8 cellular contexts compared by ENCODE assay signal in genomic region chrX:123962006-123962485, GRCh38. TPM values are rescaled to one million over a fixed set of nuclear protein-coding genes. Genes with fewer than 3 reads are reported as not detected.
DNase-seq lines count a peak whose midpoint lies in the region; ATAC-seq and TF ChIP-seq lines count a peak whose summit lies in the region.

No MANE protein-coding gene starts in this region.

- H3K4me2 ChIP-seq in GM23248 (ENCODE audit: unreplicated experiment) (peak overlapping the region; percentile 93), skeletal muscle satellite cell (ENCODE audit: low read length) (peak overlapping the region; percentile 89)

- H4K20me1 ChIP-seq in GM23248 (ENCODE audit: insufficient read depth) = no peaks in the 10 kb centered on the region; the same call in 1 of the 2 replicates

- H3K27me3 ChIP-seq in AG04450 (ENCODE audit: control insufficient read depth, insufficient read depth, low read length) (no peaks in the 10 kb centered on the region), GM23248 (replicated peaks; ENCODE audit: insufficient read depth) (no peaks in the 10 kb centered on the region), right cardiac atrium (ENCODE audit: control insufficient read depth, insufficient read depth) (no peaks in the 10 kb centered on the region), skeletal muscle satellite cell (ENCODE audit: control insufficient read depth, insufficient read depth, low read length) (no peaks in the 10 kb centered on the region)

- DNase-seq in AG04450 (ENCODE audit: low read depth, low spot score) = no peak
- peak; percentile 52 for DNase-seq in GM23248
- no peak for DNase-seq in activated B cell treated with CpG ODN at 0.5 μM for 24 hours
- no peak for DNase-seq in right cardiac atrium
- no peak for DNase-seq in NCI-H446 treated with DMSO at 0.1 percent for 48 hours (lab: John Stamatoyannopoulos, UW)

- H3K27ac ChIP-seq in AG04450 (ENCODE audit: low read depth, low read length) (peak overlapping the region; percentile 68), GM23248 (peak overlapping the region; percentile 100), right cardiac atrium (ENCODE audit: low read length) (peak overlapping the region; percentile 99)

- H3K4me3 Mint-ChIP-seq in activated B cell treated with CpG ODN at 0.5 μM for 24 hours = peak overlapping the region; percentile 93

- peaks cover 29% of the 10 kb centered on the region for H3K36me3 Mint-ChIP-seq in activated B cell treated with CpG ODN at 0.5 μM for 24 hours (ENCODE audit: low read depth)

- intact Hi-C loops in activated B cell treated with CpG ODN at 0.5 μM for 24 hours (cut with micrococcal nuclease) (loop anchor here (2.0 to 10.0 kb wide), 4 partner anchors 21 to 425 kb away; no protein-coding TSS in a partner anchor), right cardiac atrium (cut with DNase I) (no loop called here)

- no peaks in the 10 kb centered on the region for H3K9me3 ChIP-seq in AG04450 (ENCODE audit: control insufficient read depth, insufficient read depth, low read length)
- no peaks in the 10 kb centered on the region for H3K9me3 ChIP-seq in GM23248 (ENCODE audit: low read depth)
- no peaks in the 10 kb centered on the region for H3K9me3 ChIP-seq in right cardiac atrium (ENCODE audit: control insufficient read depth, low read length)
- H3K9me3 ChIP-seq in skeletal muscle satellite cell (replicated peaks; ENCODE audit: low read length) = no peaks in the 10 kb centered on the region

- H3K27me3 Mint-ChIP-seq in activated B cell treated with CpG ODN at 0.5 μM for 24 hours = no peaks in the 10 kb centered on the region

- H3F3A ChIP-seq in GM23248 (ENCODE audit: insufficient read depth) = peaks cover 33% of the 10 kb centered on the region

- no peaks in the 10 kb centered on the region for H3K9me2 ChIP-seq in GM23248 (ENCODE audit: insufficient read depth)

- H3K27ac Mint-ChIP-seq in activated B cell treated with CpG ODN at 0.5 μM for 24 hours = peak overlapping the region; percentile 99

- ATAC-seq in activated B cell treated with CpG ODN at 0.5 μM for 24 hours (ENCODE audit: low read depth) (no peak), right cardiac atrium (no peak), HG03520 (IDR thresholded peaks at IDR 0.05; ENCODE audit: unreplicated experiment) (no peak), GM21528 (IDR thresholded peaks at IDR 0.05; ENCODE audit: low FRiP score, unreplicated experiment) (no peak)

- peaks cover 21% of the 10 kb centered on the region; the same call in 1 of the 2 replicates for H3K4me1 ChIP-seq in GM23248 (ENCODE audit: insufficient read depth)
- no peaks in the 10 kb centered on the region for H3K4me1 ChIP-seq in right cardiac atrium (ENCODE audit: control insufficient read depth, insufficient read depth, low read length)
- peaks cover 11% of the 10 kb centered on the region for H3K4me1 ChIP-seq in skeletal muscle satellite cell (ENCODE audit: control insufficient read depth, insufficient read depth, low read length)

- H3K9ac ChIP-seq in GM23248 (peak overlapping the region; percentile 100), skeletal muscle satellite cell (ENCODE audit: low read depth, low read length) (peak overlapping the region; percentile 99)

- WGBS in GM23248 (ENCODE audit: low coverage in 1 of 2, low lambda C conversion rate in 2 of 2, missing lambda C conversion rate in 2 of 2), 2 experiments = 0 to 2% methylated on average over 22 to 24 of the region's 24 CpGs
- WGBS in right cardiac atrium = 0% methylated on average over 24 of the region's 24 CpGs

- no peaks in the 10 kb centered on the region for H3K9me3 Mint-ChIP-seq in activated B cell treated with CpG ODN at 0.5 μM for 24 hours

- POLR2A ChIA-PET in AG04450 (lab: Yijun Ruan, JAX) = no interaction called here
- POLR2A ChIA-PET in activated B cell treated with CpG ODN at 0.5 μM for 24 hours (lab: Charles Lee) = interaction anchor here (0.6 to 1.4 kb wide), 6 partner anchors 21 to 132 kb away, joined by 4 to 7 read pairs (median 5); partner anchors contain the start of gene XIAP

- peaks cover 35% of the 10 kb centered on the region for H3K4me1 Mint-ChIP-seq in activated B cell treated with CpG ODN at 0.5 μM for 24 hours

- in situ Hi-C loops in GM23248 (cut with MboI) = no loop called here

- H3K4me3 ChIP-seq in AG04450 (ENCODE audit: low read depth, low read length) = peak overlapping the region; percentile 75
- H3K4me3 ChIP-seq in GM23248 = peak overlapping the region; percentile 89
- peak overlapping the region; percentile 94 for H3K4me3 ChIP-seq in right cardiac atrium (ENCODE audit: low read length)
- peak overlapping the region; percentile 93 for H3K4me3 ChIP-seq in skeletal muscle satellite cell (ENCODE audit: low read length)

- peak overlapping the region; percentile 19; the same call in 1 of the 2 replicates for H2AFZ ChIP-seq in GM23248

- H3K36me3 ChIP-seq in GM23248 (ENCODE audit: low read depth) (no peaks in the 10 kb centered on the region), skeletal muscle satellite cell (ENCODE audit: insufficient read depth, low read length) (no peaks in the 10 kb centered on the region)

- CTCF ChIA-PET in AG04450 (lab: Charles Lee) = interaction anchor here (0.6 to 1.6 kb wide), 2 partner anchors 15 to 59 kb away, joined by 3 to 8 read pairs; no protein-coding TSS in a partner anchor
- CTCF ChIA-PET in activated B cell treated with CpG ODN at 0.5 μM for 24 hours (lab: Charles Lee) = no interaction called here

- H3K79me2 ChIP-seq in GM23248 (ENCODE audit: insufficient read depth) = peaks cover 58% of the 10 kb centered on the region

- TF ChIP-seq CTCF in AG04450 (IDR thresholded peaks at IDR 0.05; ENCODE audit: low read depth, low read length) = no peak
- no peak for TF ChIP-seq CTCF in activated B cell treated with CpG ODN at 0.5 μM for 24 hours (IDR thresholded peaks at IDR 0.05)

RNA-seq across cellular contexts. Expression of gene STAG2, which starts 0.5 kb away (rescaled TPM):
- polyA plus RNA-seq in AG04450 (2011; rRNA removed) (36.9 and 56.2 TPM in 2 replicates), GM23248 (2016; fragmentation: Nextera tagmentation; extraction: Ambion mirVana) (25.7 and 29.2 TPM in 2 replicates), right cardiac atrium (11.9 TPM)
- 43.9 and 90.5 TPM in 2 replicates for polyA minus RNA-seq in AG04450 (2011; rRNA and poly(A)+ RNA removed)
- total RNA-seq in GM23248 (2014; rRNA removed; shearing (Covaris generic)) = 51.7 and 56.3 TPM in 2 replicates
- total RNA-seq in activated B cell treated with CpG ODN at 0.5 μM for 24 hours (84.0 and 86.6 TPM in 2 replicates), right cardiac atrium (10 to 100 TPM; 37.5 to 43.4 (median 40.6) TPM)
- total RNA-seq in skeletal muscle satellite cell (2012; rRNA removed) = 49.4 and 55.3 TPM in 2 replicates
